ENCODE assay signal across 23 cellular contexts in the genomic region with DNA sequence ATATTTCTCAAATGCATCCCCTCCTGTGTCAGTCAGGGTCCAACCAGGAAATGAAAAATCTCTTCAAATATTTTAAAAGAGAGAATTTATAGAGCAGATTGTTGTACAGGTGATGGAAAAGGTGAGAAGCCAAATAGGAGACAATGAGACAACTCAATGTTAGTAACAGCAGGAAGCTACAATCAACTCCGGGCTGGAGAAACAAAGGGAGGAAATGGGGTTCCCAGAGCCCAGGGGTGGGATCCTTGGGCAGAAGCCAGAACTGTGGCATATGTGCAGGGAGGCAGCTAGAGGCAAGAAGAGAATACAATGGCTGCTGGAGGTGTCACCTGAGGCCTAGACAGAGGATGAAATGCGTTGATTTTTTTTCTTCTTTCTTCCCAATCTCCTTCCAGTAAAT.
"Had no signal": no experiment of that assay in that cellular context is flagged by ENCODE, and none has a peak within 500 bp of the region (broad histone marks: within the 10 kb centered on the region; RNA-seq: fewer than 3 reads in every experiment).

No MANE protein-coding gene starts in this region.

- H3K27ac Mint-ChIP-seq: activated CD4-positive, alpha-beta T cell treated with anti-CD3 and anti-CD28 coated beads, Interleukin-2, amount 10 ng/mL, durations not matched to agents 24 days and 14 days; activated CD8-positive, alpha-beta T cell treated with anti-CD3 and anti-CD28 coated beads for 36 hours; activated naive CD8-positive, alpha-beta T cell treated with anti-CD3 and anti-CD28 coated beads for 36 hours; naive B cell; stimulated activated naive B cell treated with anti-CD40 and anti-IgM and Interleukin-4, amounts not matched to agents 10 μg/mL and 1 μg/mL and 100 μg/mL, for 72 hours had no signal

- H3K4me2 ChIP-seq: hepatocyte had no signal

- H3K27me3 ChIP-seq: foreskin keratinocyte, hepatocyte, testis, uterus had no signal

- H3K36me3 ChIP-seq: uterus had no signal

- H3K9me3 ChIP-seq: testis, uterus had no signal

- H3K4me1 Mint-ChIP-seq: activated CD4-positive, alpha-beta T cell treated with anti-CD3 and anti-CD28 coated beads, Interleukin-2, amount 10 ng/mL, durations not matched to agents 24 days and 14 days; activated naive CD8-positive, alpha-beta T cell treated with anti-CD3 and anti-CD28 coated beads for 36 hours; naive B cell; stimulated activated naive B cell treated with anti-CD40 and anti-IgM and Interleukin-4, amounts not matched to agents 10 μg/mL and 1 μg/mL and 100 μg/mL, for 72 hours had no signal

- H3K27me3 Mint-ChIP-seq: activated CD4-positive, alpha-beta T cell treated with anti-CD3 and anti-CD28 coated beads, Interleukin-2, amount 10 ng/mL, durations not matched to agents 24 days and 14 days; activated naive CD8-positive, alpha-beta T cell treated with anti-CD3 and anti-CD28 coated beads for 36 hours; stimulated activated naive B cell treated with anti-CD40 and anti-IgM and Interleukin-4, amounts not matched to agents 10 μg/mL and 1 μg/mL and 100 μg/mL, for 72 hours had no signal

- DNase-seq: activated CD4-positive, alpha-beta T cell treated with anti-CD3 and anti-CD28 coated beads, Interleukin-2, amount 10 ng/mL, durations not matched to agents 24 days and 14 days; activated CD8-positive, alpha-beta T cell treated with anti-CD3 and anti-CD28 coated beads for 36 hours; activated naive CD4-positive, alpha-beta T cell treated with Interleukin-2 at 50 U/mL for 16 hours; activated naive CD8-positive, alpha-beta T cell treated with anti-CD3 and anti-CD28 coated beads for 36 hours; activated T-cell treated with anti-CD3 and anti-CD28 coated beads, Interleukin-2, amount 50 U/mL, for 4 hours; amniotic stem cell; cerebellar nuclear complex; erythroblast; foreskin keratinocyte; kidney glomerular epithelial cell; naive B cell; nucleus accumbens; stimulated activated CD4-positive, alpha-beta T cell treated with anti-CD3 and anti-CD28 coated beads, Interleukin-2, amount 100 ng/mL, for 48 hours; stimulated activated CD8-positive, alpha-beta memory T cell treated with anti-CD3 and anti-CD28 coated beads, Interleukin-4, amount 100 ng/mL, for 48 hours; stimulated activated naive B cell treated with anti-CD40 and anti-IgM and Interleukin-4, amounts not matched to agents 10 μg/mL and 1 μg/mL and 100 μg/mL, for 72 hours; T-helper 2 cell; testis; trophoblast cell had no signal

- H3K79me2 ChIP-seq: hepatocyte, parathyroid adenoma had no signal

- H3K36me3 Mint-ChIP-seq: activated naive CD8-positive, alpha-beta T cell treated with anti-CD3 and anti-CD28 coated beads for 36 hours; naive B cell; stimulated activated naive B cell treated with anti-CD40 and anti-IgM and Interleukin-4, amounts not matched to agents 10 μg/mL and 1 μg/mL and 100 μg/mL, for 72 hours had no signal

- H3K4me1 ChIP-seq: parathyroid adenoma, testis, uterus had no signal

- H3K4me3 Mint-ChIP-seq: activated CD4-positive, alpha-beta T cell treated with anti-CD3 and anti-CD28 coated beads, Interleukin-2, amount 10 ng/mL, durations not matched to agents 24 days and 14 days; activated CD8-positive, alpha-beta T cell treated with anti-CD3 and anti-CD28 coated beads for 36 hours; activated naive CD8-positive, alpha-beta T cell treated with anti-CD3 and anti-CD28 coated beads for 36 hours; activated T-cell treated with anti-CD3 and anti-CD28 coated beads, Interleukin-2, amount 50 U/mL, for 4 hours; naive B cell; stimulated activated naive B cell treated with anti-CD40 and anti-IgM and Interleukin-4, amounts not matched to agents 10 μg/mL and 1 μg/mL and 100 μg/mL, for 72 hours had no signal

- H3K9me3 Mint-ChIP-seq: activated CD4-positive, alpha-beta T cell treated with anti-CD3 and anti-CD28 coated beads, Interleukin-2, amount 10 ng/mL, durations not matched to agents 24 days and 14 days; activated CD8-positive, alpha-beta T cell treated with anti-CD3 and anti-CD28 coated beads for 36 hours; activated naive CD8-positive, alpha-beta T cell treated with anti-CD3 and anti-CD28 coated beads for 36 hours; activated T-cell treated with anti-CD3 and anti-CD28 coated beads, Interleukin-2, amount 50 U/mL, for 4 hours; naive B cell; stimulated activated naive B cell treated with anti-CD40 and anti-IgM and Interleukin-4, amounts not matched to agents 10 μg/mL and 1 μg/mL and 100 μg/mL, for 72 hours had no signal

- H3K27ac ChIP-seq: coronary artery, foreskin keratinocyte, hepatocyte, parathyroid adenoma, testis, uterus had no signal

- FAIRE-seq: bronchial epithelial cell had no signal

- H3K9ac ChIP-seq: parathyroid adenoma had no signal

- H3K4me3 ChIP-seq: coronary artery, hepatocyte, testis, uterus had no signal

- H2AFZ ChIP-seq: hepatocyte, parathyroid adenoma had no signal
